29 cellular contexts compared by ENCODE assay signal in genomic region chr9:13500034-13500433, GRCh38.
"Had no signal": no experiment of that assay in that cellular context is flagged by ENCODE, and none has a peak within 500 bp of the region (broad histone marks: within the 10 kb centered on the region; RNA-seq: fewer than 3 reads in every experiment).

No MANE protein-coding gene starts in this region.

- H3K9me3 ChIP-seq: adrenal gland, body of pancreas, mucosa of descending colon, ovary, stomach, thyroid gland, upper lobe of left lung, vagina had no signal

- H3K27ac ChIP-seq: adrenal gland, body of pancreas, coronary artery, dorsolateral prefrontal cortex, heart right ventricle, ovary, stomach, thyroid gland, upper lobe of left lung, vagina, VCaP had no signal

- H3K4me1 ChIP-seq: adrenal gland, body of pancreas, heart right ventricle, thyroid gland, upper lobe of left lung, vagina had no signal

- DNase-seq: activated CD4-positive, alpha-beta T cell treated with anti-CD3 and anti-CD28 coated beads for 4 hours; activated CD4-positive, alpha-beta T cell treated with anti-CD3 and anti-CD28 coated beads, Interleukin-2, amount 50 U/mL, for 48 hours; activated CD8-positive, alpha-beta memory T cell treated with anti-CD3 and anti-CD28 coated beads for 24 hours; activated effector memory CD4-positive, alpha-beta T cell treated with Interleukin-2 at 50 U/mL for 16 hours; activated naive CD4-positive, alpha-beta T cell treated with Interleukin-2 at 50 U/mL for 16 hours; adrenal gland; aorta; body of pancreas; cerebellar nuclear complex; dorsolateral prefrontal cortex; effector memory CD4-positive, alpha-beta T cell; kidney glomerular epithelial cell; mucosa of descending colon; nephron progenitor cell; ovary; retina; stimulated activated CD4-positive, alpha-beta T cell treated with anti-CD3 and anti-CD28 coated beads, Interleukin-15, amount 100 ng/mL, for 24 hours; stimulated activated CD4-positive, alpha-beta T cell treated with anti-CD3 and anti-CD28 coated beads, Interleukin-2, amount 100 ng/mL, for 24 hours; stimulated activated naive B cell treated with anti-CD40 and anti-IgM and Interleukin-4, amounts not matched to agents 10 μg/mL and 1 μg/mL and 100 μg/mL, for 72 hours; stomach; T-helper 9 cell; thyroid gland; upper lobe of left lung had no signal

- H3K36me3 ChIP-seq: adrenal gland, heart right ventricle, ovary, stomach, thyroid gland, upper lobe of left lung, vagina had no signal

- H3K27me3 ChIP-seq: adrenal gland, body of pancreas, dorsolateral prefrontal cortex, heart right ventricle, ovary, stomach, thyroid gland, upper lobe of left lung, vagina had no signal

- H3K4me3 ChIP-seq: adrenal gland, body of pancreas, coronary artery, dorsolateral prefrontal cortex, heart right ventricle, lung, mucosa of descending colon, ovary, stomach, thyroid gland, upper lobe of left lung, vagina had no signal

- ATAC-seq: body of pancreas; left lobe of liver; mucosa of descending colon; stimulated activated naive B cell treated with anti-CD40 and anti-IgM and Interleukin-4, amounts not matched to agents 10 μg/mL and 1 μg/mL and 100 μg/mL, for 72 hours had no signal
